In genomic region chr10:129848084-129848483, GRCh38 we compare ENCODE assay signal across 27 cellular contexts.
"Had no signal": no experiment of that assay in that cellular context is flagged by ENCODE, and none has a peak within 500 bp of the region (broad histone marks: within the 10 kb centered on the region; RNA-seq: fewer than 3 reads in every experiment).

No MANE protein-coding gene starts in this region.

- H3K27me3 Mint-ChIP-seq: dendritic cell treated with granulocyte-macrophage colony-stimulating factor and Interleukin-4, amounts not matched to agents 40 ng/mL and 50 ng/mL, for 4 days had no signal

- H3K4me1 ChIP-seq: colonic mucosa, esophagus squamous epithelium, gastrocnemius medialis, left lung had no signal

- H3K4me3 ChIP-seq: colonic mucosa, esophagus squamous epithelium, gastrocnemius medialis, heart left ventricle, hepatocyte, left lung, lung, mucosa of descending colon had no signal

- H3K36me3 Mint-ChIP-seq: immature natural killer cell, memory B cell, mesothelial cell of epicardium had no signal

- H3K9me3 ChIP-seq: colonic mucosa, esophagus squamous epithelium, gastrocnemius medialis, heart left ventricle, left lung, mucosa of descending colon had no signal

- ATAC-seq: effector memory CD8-positive, alpha-beta T cell; esophagus mucosa; gastrocnemius medialis; heart left ventricle; left cardiac atrium; left lung; left ventricle myocardium superior; mucosa of descending colon had no signal

- H3K9me3 Mint-ChIP-seq: dendritic cell treated with granulocyte-macrophage colony-stimulating factor and Interleukin-4, amounts not matched to agents 40 ng/mL and 50 ng/mL, for 4 days; effector memory CD8-positive, alpha-beta T cell; endodermal cell; immature natural killer cell; memory B cell; mesothelial cell of epicardium had no signal

- H3K4me3 Mint-ChIP-seq: dendritic cell treated with granulocyte-macrophage colony-stimulating factor and Interleukin-4, amounts not matched to agents 40 ng/mL and 50 ng/mL, for 4 days; effector memory CD8-positive, alpha-beta T cell; endodermal cell; immature natural killer cell; memory B cell; mesothelial cell of epicardium had no signal

- DNase-seq: colonic mucosa; cortex of kidney; effector CD8-positive, alpha-beta T cell; effector memory CD8-positive, alpha-beta T cell; endodermal cell; erythroblast; esophagus squamous epithelium; foreskin melanocyte; gastrocnemius medialis; heart left ventricle; hypothalamus; immature natural killer cell; left cardiac atrium; left ventricle myocardium superior; mammary epithelial cell; mesendoderm; mucosa of descending colon had no signal

- H3K4me1 Mint-ChIP-seq: immature natural killer cell, memory B cell had no signal

- H3K27me3 ChIP-seq: colonic mucosa, gastrocnemius medialis had no signal

- H3K27ac Mint-ChIP-seq: dendritic cell treated with granulocyte-macrophage colony-stimulating factor and Interleukin-4, amounts not matched to agents 40 ng/mL and 50 ng/mL, for 4 days; effector memory CD8-positive, alpha-beta T cell; endodermal cell; immature natural killer cell; memory B cell; mesothelial cell of epicardium had no signal

- H3K27ac ChIP-seq: colonic mucosa, epithelial cell of prostate, esophagus squamous epithelium, gastrocnemius medialis, heart left ventricle, hepatocyte, left lung had no signal

- FAIRE-seq: endometrium, keratinocyte had no signal

- H3K36me3 ChIP-seq: colonic mucosa, gastrocnemius medialis, left lung had no signal
